26 cellular contexts compared by ENCODE assay signal in genomic region chr5:105639511-105639910, GRCh38.
"Had no signal": no experiment of that assay in that cellular context is flagged by ENCODE, and none has a peak within 500 bp of the region (broad histone marks: within the 10 kb centered on the region; RNA-seq: fewer than 3 reads in every experiment).

No MANE protein-coding gene starts in this region.

- H3K4me3 ChIP-seq: SJSA1 had no signal

- H3K27me3 ChIP-seq: SJSA1 had no signal

- H3K36me3 ChIP-seq: SJSA1 had no signal

- H3K9ac ChIP-seq: KMS-11 had no signal

- DNase-seq: activated B cell treated with CpG ODN at 0.5 μM for 24 hours; activated CD4-positive, alpha-beta memory T cell treated with anti-CD3 and anti-CD28 coated beads for 36 hours; activated CD4-positive, alpha-beta T cell treated with anti-CD3 and anti-CD28 coated beads for 4 hours; activated CD4-positive, alpha-beta T cell treated with anti-CD3 and anti-CD28 coated beads, Interleukin-2, amount 50 U/mL, for 1 hour; activated CD4-positive, CD25-positive, alpha-beta regulatory T cell treated with anti-CD3 and anti-CD28 coated beads, Interleukin-2, amount 50 U/mL, for 72 hours; activated CD8-positive, alpha-beta memory T cell treated with anti-CD3 and anti-CD28 coated beads, Interleukin-2, amount 50 U/mL, for 4 hours; activated naive CD4-positive, alpha-beta T cell treated with anti-CD3 and anti-CD28 coated beads, Interleukin-2, amount 10 ng/mL, durations not matched to agents 7 days and 5 days; activated naive CD8-positive, alpha-beta T cell treated with anti-CD3 and anti-CD28 coated beads, Interleukin-2, amount 50 U/mL, for 24 hours; activated T-cell treated with anti-CD3 and anti-CD28 coated beads for 4 hours; activated T-cell treated with anti-CD3 and anti-CD28 coated beads, Interleukin-2, amount 50 U/mL, for 4 hours; anterior cingulate cortex; central memory CD4-positive, alpha-beta T cell; NCI-H1105; NCI-H1417 treated with DMSO at 0.1 percent for 48 hours; NCI-H187 treated with DMSO at 0.1 percent for 48 hours; NCI-H2081; NCI-H226; NCI-H446 treated with DMSO at 0.1 percent for 48 hours; T-helper 1 cell; T-helper 2 cell; T-helper 9 cell had no signal

- H3K27ac ChIP-seq: KMS-11, SJSA1, VCaP had no signal

- H3K4me1 ChIP-seq: SJSA1 had no signal

- H3K4me2 ChIP-seq: KMS-11 had no signal

- ATAC-seq: activated naive CD8-positive, alpha-beta T cell treated with anti-CD3 and anti-CD28 coated beads, Interleukin-2, amount 50 U/mL, for 24 hours; activated T-cell treated with anti-CD3 and anti-CD28 coated beads, Interleukin-2, amount 50 U/mL, for 4 hours; Panc1; SK-N-SH treated with all-trans-retinoic acid at 6 μM for 48 hours had no signal
